In genomic region chr12:65930114-65930828, GRCh38 we compare ENCODE assay signal across 27 cellular contexts.
DNase-seq lines count a peak whose midpoint lies in the region; ATAC-seq and TF ChIP-seq lines count a peak whose summit lies in the region.
"Had no signal": no experiment of that assay in that cellular context is flagged by ENCODE, and none has a peak within 500 bp of the region (broad histone marks: within the 10 kb centered on the region; RNA-seq: fewer than 3 reads in every experiment).

No MANE protein-coding gene starts in this region.

- H3K9ac ChIP-seq in BLaER1 (no peak overlapping the region; the same call in 1 of the 2 replicates), HUES48 (ENCODE audit: low read depth, low read length) (no peak overlapping the region), endodermal cell (ENCODE audit: extremely low read depth, low read length, poor library complexity, severe bottlenecking) (no peak overlapping the region)

- DNase-seq in endodermal cell (no peak), NCI-H1930 (lab: John Stamatoyannopoulos, UW) (no peak), ecto neural progenitor cell (ENCODE audit: low spot score) (no peak)
- no peak for DNase-seq in activated CD8-positive, alpha-beta T cell treated with anti-CD3 and anti-CD28 coated beads, Interleukin-2, amount 10 ng/mL, durations not matched to agents 7 days and 5 days
- DNase-seq: activated CD8-positive, alpha-beta T cell treated with anti-CD3 and anti-CD28 coated beads for 36 hours; activated naive CD4-positive, alpha-beta T cell; DMS 273 treated with DMSO at 0.1 percent for 48 hours; GDM1; HCEC 1CT; Kasumi-1; midbrain; NCI-H1092 treated with DMSO at 0.1 percent for 48 hours; NCI-H2029; NCI-H446; PC-9; substantia nigra; WERI-Rb-1 had no signal

- H3K9me3 Mint-ChIP-seq in endodermal cell, result no peaks in the 10 kb centered on the region
- no peaks in the 10 kb centered on the region for H3K9me3 Mint-ChIP-seq in nephron
- no peaks in the 10 kb centered on the region for H3K9me3 Mint-ChIP-seq in activated CD8-positive, alpha-beta T cell treated with anti-CD3 and anti-CD28 coated beads, Interleukin-2, amount 10 ng/mL, durations not matched to agents 7 days and 5 days (ENCODE audit: insufficient read depth)
- H3K9me3 Mint-ChIP-seq: activated CD8-positive, alpha-beta T cell treated with anti-CD3 and anti-CD28 coated beads for 36 hours; CD14-positive monocyte had no signal

- CTCF ChIA-PET in activated CD8-positive, alpha-beta T cell treated with anti-CD3 and anti-CD28 coated beads, Interleukin-2, amount 10 ng/mL, durations not matched to agents 7 days and 5 days (lab: Charles Lee), result interaction anchor here (1.7 kb wide), 1 partner anchor 373 kb away, joined by 3 read pairs; no protein-coding TSS in a partner anchor

- H3K36me3 ChIP-seq in BLaER1, result no peaks in the 10 kb centered on the region
- H3K36me3 ChIP-seq in HUES48 (ENCODE audit: control insufficient read depth, insufficient read depth, low read length), result peaks cover 3% of the 10 kb centered on the region; the same call in 1 of the 2 replicates
- peaks cover 28% of the 10 kb centered on the region for H3K36me3 ChIP-seq in endodermal cell (ENCODE audit: control insufficient read depth, insufficient read depth, low read length)
- H3K36me3 ChIP-seq: prostate gland, SJSA1, vagina, WERI-Rb-1 had no signal

- H3K27me3 Mint-ChIP-seq in endodermal cell (ENCODE audit: insufficient read depth) (no peaks in the 10 kb centered on the region), nephron (ENCODE audit: low read depth) (no peaks in the 10 kb centered on the region)
- peaks cover 11% of the 10 kb centered on the region for H3K27me3 Mint-ChIP-seq in activated CD8-positive, alpha-beta T cell treated with anti-CD3 and anti-CD28 coated beads, Interleukin-2, amount 10 ng/mL, durations not matched to agents 7 days and 5 days (ENCODE audit: low read depth)

- H3K27ac Mint-ChIP-seq in endodermal cell, result peak overlapping the region; percentile 64
- peak overlapping the region; percentile 43 to 75 (median 52) for H3K27ac Mint-ChIP-seq in nephron
- no peak overlapping the region for H3K27ac Mint-ChIP-seq in activated CD8-positive, alpha-beta T cell treated with anti-CD3 and anti-CD28 coated beads, Interleukin-2, amount 10 ng/mL, durations not matched to agents 7 days and 5 days
- H3K27ac Mint-ChIP-seq: activated CD8-positive, alpha-beta T cell treated with anti-CD3 and anti-CD28 coated beads for 36 hours; CD14-positive monocyte had no signal

- H3K9me3 ChIP-seq in BLaER1, result no peaks in the 10 kb centered on the region
- H3K9me3 ChIP-seq in HUES48 (ENCODE audit: control insufficient read depth, insufficient read depth, low read length), result no peaks in the 10 kb centered on the region
- no peaks in the 10 kb centered on the region for H3K9me3 ChIP-seq in endodermal cell (ENCODE audit: control insufficient read depth, low read length)
- H3K9me3 ChIP-seq: prostate gland, SJSA1, vagina had no signal

- no peak for ATAC-seq in activated CD8-positive, alpha-beta T cell treated with anti-CD3 and anti-CD28 coated beads, Interleukin-2, amount 10 ng/mL, durations not matched to agents 7 days and 5 days
- no peak for ATAC-seq in HG02981 (IDR thresholded peaks at IDR 0.05; ENCODE audit: unreplicated experiment)
- ATAC-seq: activated CD8-positive, alpha-beta T cell treated with anti-CD3 and anti-CD28 coated beads for 36 hours; left lobe of liver had no signal

- no peak for TF ChIP-seq CTCF in endodermal cell (conservative IDR thresholded peaks at IDR 0.05)
- no peak for TF ChIP-seq CTCF in nephron (IDR thresholded peaks at IDR 0.05; ENCODE audit: unreplicated experiment in 3 of 3)

- H4K20me1 ChIP-seq in BLaER1, result no peaks in the 10 kb centered on the region

- H3K4me1 ChIP-seq in BLaER1 (peaks cover 62% of the 10 kb centered on the region), HUES48 (ENCODE audit: control insufficient read depth, insufficient read depth, low read length) (peaks cover 54% of the 10 kb centered on the region), endodermal cell (ENCODE audit: control insufficient read depth, insufficient read depth, low read length) (peaks cover 32% of the 10 kb centered on the region)
- H3K4me1 ChIP-seq: prostate gland, SJSA1, vagina had no signal

- H3K4me1 Mint-ChIP-seq in endodermal cell (peaks cover 56% of the 10 kb centered on the region), nephron (peaks cover 54% of the 10 kb centered on the region)
- H3K4me1 Mint-ChIP-seq in activated CD8-positive, alpha-beta T cell treated with anti-CD3 and anti-CD28 coated beads, Interleukin-2, amount 10 ng/mL, durations not matched to agents 7 days and 5 days (ENCODE audit: low read depth), result no peaks in the 10 kb centered on the region

- 64 to 75% methylated on average over 1 to 7 of the region's 7 CpGs for WGBS in endodermal cell (ENCODE audit: insufficient coverage in 1 of 2, insufficient read length in 1 of 2), 2 experiments

- H3K27ac ChIP-seq in BLaER1 (no peak overlapping the region), HUES48 (ENCODE audit: low read depth, low read length) (peak overlapping the region; percentile 3), endodermal cell (ENCODE audit: low read depth, low read length) (peak overlapping the region; percentile 59)
- H3K27ac ChIP-seq: coronary artery, PC-9, prostate gland, SJSA1, vagina, WERI-Rb-1 had no signal

- H3K36me3 Mint-ChIP-seq in endodermal cell (ENCODE audit: low read depth) (no peaks in the 10 kb centered on the region), nephron (ENCODE audit: low read depth) (peaks cover 6% of the 10 kb centered on the region)
- H3K36me3 Mint-ChIP-seq in activated CD8-positive, alpha-beta T cell treated with anti-CD3 and anti-CD28 coated beads, Interleukin-2, amount 10 ng/mL, durations not matched to agents 7 days and 5 days (ENCODE audit: low read depth), result no peaks in the 10 kb centered on the region
- H3K36me3 Mint-ChIP-seq: CD14-positive monocyte had no signal

- H3K27me3 ChIP-seq in BLaER1 (no peaks in the 10 kb centered on the region), HUES48 (ENCODE audit: control insufficient read depth, insufficient read depth, low read length) (no peaks in the 10 kb centered on the region), endodermal cell (ENCODE audit: control insufficient read depth, insufficient read depth, low read length, poor library complexity, severe bottlenecking) (no peaks in the 10 kb centered on the region)
- H3K27me3 ChIP-seq: SJSA1, vagina had no signal

- H3K4me3 Mint-ChIP-seq in endodermal cell, result peak overlapping the region; percentile 30
- H3K4me3 Mint-ChIP-seq in nephron, result no peak overlapping the region
- no peak overlapping the region for H3K4me3 Mint-ChIP-seq in activated CD8-positive, alpha-beta T cell treated with anti-CD3 and anti-CD28 coated beads, Interleukin-2, amount 10 ng/mL, durations not matched to agents 7 days and 5 days
- H3K4me3 Mint-ChIP-seq: activated CD8-positive, alpha-beta T cell treated with anti-CD3 and anti-CD28 coated beads for 36 hours; CD14-positive monocyte had no signal

- POLR2A ChIA-PET in activated CD8-positive, alpha-beta T cell treated with anti-CD3 and anti-CD28 coated beads, Interleukin-2, amount 10 ng/mL, durations not matched to agents 7 days and 5 days (lab: Charles Lee), result no interaction called here

- peak overlapping the region; percentile 54 for H3K4me2 ChIP-seq in BLaER1
- H3K4me2 ChIP-seq: PC-9 had no signal

- H3K4me3 ChIP-seq in BLaER1 (no peak overlapping the region), HUES48 (ENCODE audit: low read depth, low read length) (no peak overlapping the region), endodermal cell (ENCODE audit: low read length) (peak overlapping the region; percentile 56)
- H3K4me3 ChIP-seq: coronary artery, PC-9, prostate gland, SJSA1, vagina had no signal
